In the genomic region with DNA sequence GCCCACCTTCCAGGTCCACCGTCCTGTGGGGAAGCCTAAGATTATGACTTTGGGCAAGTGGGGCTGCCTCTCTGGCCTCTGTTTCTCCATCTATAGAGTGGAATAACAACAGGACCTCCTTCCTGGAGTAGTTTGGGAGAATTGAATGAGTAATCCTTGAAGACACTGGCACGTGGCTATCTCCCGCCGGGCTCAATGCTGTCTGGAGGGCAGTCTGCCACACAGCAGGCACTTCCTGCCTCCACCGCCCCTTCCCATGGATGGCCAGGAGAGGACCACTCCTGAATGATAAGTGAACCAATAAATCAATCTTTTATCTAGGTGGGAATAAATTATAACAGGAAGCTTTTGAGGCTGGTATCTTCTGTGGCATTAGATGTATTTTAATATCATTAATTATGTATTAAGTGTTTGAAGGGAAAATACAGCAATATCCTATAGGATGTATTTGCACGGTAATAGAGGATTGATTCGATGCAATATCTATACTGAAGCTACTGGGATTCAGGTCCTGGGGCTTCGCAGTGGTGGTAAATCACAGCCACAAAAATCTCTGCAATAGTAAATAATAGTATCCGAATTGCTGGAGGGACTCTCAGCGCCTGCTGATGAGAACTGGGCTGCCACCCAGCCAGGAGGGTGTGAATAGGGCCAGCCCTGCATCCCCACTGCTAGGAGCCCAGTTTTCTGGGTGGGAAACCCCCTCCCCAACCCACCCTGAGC, we compare ENCODE assay signal across 22 cellular contexts. TPM values are rescaled to one million over a fixed set of nuclear protein-coding genes. Genes with fewer than 3 reads are reported as not detected.
"Had no signal": no experiment of that assay in that cellular context is flagged by ENCODE, and none has a peak within 500 bp of the region (broad histone marks: within the 10 kb centered on the region; RNA-seq: fewer than 3 reads in every experiment).

No MANE protein-coding gene starts in this region.

- DNase-seq: cortex of kidney; dorsolateral prefrontal cortex; effector CD8-positive, alpha-beta T cell; gastrocnemius medialis; heart right ventricle; kidney glomerular epithelial cell; mammary epithelial cell; occipital lobe; pancreas; right lobe of liver; stimulated activated CD4-positive, alpha-beta T cell treated with anti-CD3 and anti-CD28 coated beads, Interleukin-15, amount 100 ng/mL, for 24 hours; stimulated activated CD4-positive, alpha-beta T cell treated with anti-CD3 and anti-CD28 coated beads, Interleukin-1b, Interleukin-23, amount 100 ng/mL, for 48 hours; stimulated activated CD4-positive, alpha-beta T cell treated with anti-CD3 and anti-CD28 coated beads, Interleukin-4, amount 100 ng/mL, for 24 hours; upper lobe of right lung had no signal

- ATAC-seq: gastrocnemius medialis; heart right ventricle; natural killer cell treated with Interleukin-12 subunit alpha and Interleukin-12 subunit beta and Interleukin-15 and Interleukin-18, amount 100 ng/mL, for 72 hours; pancreas; right lobe of liver; upper lobe of right lung had no signal

- H3K36me3 ChIP-seq: esophagus muscularis mucosa, gastrocnemius medialis, heart right ventricle, pancreas, prostate gland, right lobe of liver, tibial nerve, upper lobe of right lung, vagina had no signal

- H3K9me3 ChIP-seq: esophagus muscularis mucosa, gastrocnemius medialis, heart right ventricle, pancreas, prostate gland, right lobe of liver, tibial nerve, upper lobe of right lung, vagina had no signal

- H3K4me1 ChIP-seq: esophagus muscularis mucosa, gastrocnemius medialis, heart right ventricle, pancreas, prostate gland, right lobe of liver, tibial nerve, upper lobe of right lung, vagina had no signal

- H3K27ac ChIP-seq: dorsolateral prefrontal cortex, epithelial cell of prostate, esophagus muscularis mucosa, gastrocnemius medialis, heart right ventricle, pancreas, prostate gland, right lobe of liver, tibial nerve, upper lobe of right lung, vagina had no signal

- H3K27me3 ChIP-seq: pancreas, right lobe of liver, vagina had no signal

- FAIRE-seq: endometrium, pancreas had no signal

- H3K4me3 ChIP-seq: dorsolateral prefrontal cortex, esophagus muscularis mucosa, gastrocnemius medialis, heart right ventricle, pancreas, prostate gland, right lobe of liver, tibial nerve, upper lobe of right lung, vagina had no signal

RNA-seq across cellular contexts. Expression of gene MEGF11, which starts 15.9 kb away (rescaled TPM):
- total RNA-seq: gastrocnemius medialis; heart right ventricle; mammary epithelial cell; myocyte; natural killer cell treated with Interleukin-12 subunit alpha and Interleukin-12 subunit beta and Interleukin-15 and Interleukin-18, amount 100 ng/mL, for 72 hours; prostate gland; right lobe of liver had no signal
